1 cellular context compared by ENCODE assay signal in genomic region chr1:30919025-30919881, GRCh38.
TF ChIP-seq lines count a peak whose summit lies in the region.

No MANE protein-coding gene starts in this region.

TF ChIP-seq in K562, 482 proteins besides CTCF, POLR2A, EP300 and RAD21 (continued from another document and continues in another):
- no peak for TF ChIP-seq ZNF395 (CRISPR knock-in tag; IDR thresholded peaks at IDR 0.05)
- TF ChIP-seq ZNF518B (CRISPR knock-in tag; IDR thresholded peaks at IDR 0.05), result no peak
- TF ChIP-seq FOXP1 (CRISPR knock-in tag; IDR thresholded peaks at IDR 0.05), result no peak
- TF ChIP-seq IFI16 (CRISPR knock-in tag; IDR thresholded peaks at IDR 0.05), result no peak
- no peak for TF ChIP-seq CREBBP (IDR thresholded peaks at IDR 0.05; ENCODE audit: low read depth, low read length)
- no peak for TF ChIP-seq RBM17 (IDR thresholded peaks at IDR 0.05; ENCODE audit: borderline replicate concordance, low read depth, low read length)
- no peak for TF ChIP-seq XRCC3 (IDR thresholded peaks at IDR 0.05)
- peak; percentile 28; the same call in 1 of the 2 replicates for TF ChIP-seq MEF2A (IDR thresholded peaks at IDR 0.05; ENCODE audit: control insufficient read depth, low read depth, low read length)
- TF ChIP-seq E2F8 (IDR thresholded peaks at IDR 0.05; ENCODE audit: low read depth, partially characterized antibody), result peak; percentile 79
- TF ChIP-seq RFX1 (IDR thresholded peaks at IDR 0.05), result no peak
- TF ChIP-seq NONO (IDR thresholded peaks at IDR 0.05; ENCODE audit: low read depth in 2 of 2, low read length in 1 of 2), result peak in 1 of 2 experiments; percentile 73; a peak in 2 of 4 replicates
- TF ChIP-seq E4F1 (CRISPR knock-in tag; IDR thresholded peaks at IDR 0.05; ENCODE audit: borderline replicate concordance), result no peak
- TF ChIP-seq RREB1 (CRISPR knock-in tag; IDR thresholded peaks at IDR 0.05), result 0 out of 2 replicates have a peak, but pooled peaks have one; percentile 2
- no peak for TF ChIP-seq HMG20B (CRISPR knock-in tag; IDR thresholded peaks at IDR 0.05)
- TF ChIP-seq DIDO1 (tag; IDR thresholded peaks at IDR 0.05; ENCODE audit: low read depth), result peak; percentile 50; the same call in 1 of the 2 replicates
- no peak for TF ChIP-seq MXD1 (CRISPR knock-in tag; IDR thresholded peaks at IDR 0.05; ENCODE audit: borderline replicate concordance, poor library complexity, severe bottlenecking)
- no peak; the same call in none of the 2 replicates for TF ChIP-seq KLF13 (tag; IDR thresholded peaks at IDR 0.05; ENCODE audit: borderline replicate concordance, low read depth)
- no peak for TF ChIP-seq NR4A1 (CRISPR knock-in tag; IDR thresholded peaks at IDR 0.05)
- peak; percentile 36; the same call in 1 of the 2 replicates for TF ChIP-seq NR4A1 (tag; IDR thresholded peaks at IDR 0.05)
- peak; percentile 94 for TF ChIP-seq MITF (IDR thresholded peaks at IDR 0.05)
- TF ChIP-seq ZNF551 (CRISPR knock-in tag; IDR thresholded peaks at IDR 0.05), result no peak
- no peak for TF ChIP-seq ZNF384 (IDR thresholded peaks at IDR 0.05; ENCODE audit: low read depth, low read length)
- no peak for TF ChIP-seq RNF219 (CRISPR knock-in tag; IDR thresholded peaks at IDR 0.05)
- no peak for TF ChIP-seq ZBTB43 (CRISPR knock-in tag; IDR thresholded peaks at IDR 0.05)
- peak; percentile 91 for TF ChIP-seq ARID1B (IDR thresholded peaks at IDR 0.05)
- no peak for TF ChIP-seq NFIX (CRISPR knock-in tag; IDR thresholded peaks at IDR 0.05; ENCODE audit: low read depth)
- TF ChIP-seq ETV6 (IDR thresholded peaks at IDR 0.05; ENCODE audit: borderline replicate concordance in 1 of 2, low read depth in 2 of 2, low read length in 1 of 2), result no peak; a peak in 1 of 4 replicates
- TF ChIP-seq ETV6 (CRISPR knock-in tag; IDR thresholded peaks at IDR 0.05; ENCODE audit: borderline replicate concordance), result no peak
- 0 out of 2 replicates have a peak, but pooled peaks have one; percentile 38 for TF ChIP-seq ZFP91 (CRISPR knock-in tag; IDR thresholded peaks at IDR 0.05)
